In the genomic region with DNA sequence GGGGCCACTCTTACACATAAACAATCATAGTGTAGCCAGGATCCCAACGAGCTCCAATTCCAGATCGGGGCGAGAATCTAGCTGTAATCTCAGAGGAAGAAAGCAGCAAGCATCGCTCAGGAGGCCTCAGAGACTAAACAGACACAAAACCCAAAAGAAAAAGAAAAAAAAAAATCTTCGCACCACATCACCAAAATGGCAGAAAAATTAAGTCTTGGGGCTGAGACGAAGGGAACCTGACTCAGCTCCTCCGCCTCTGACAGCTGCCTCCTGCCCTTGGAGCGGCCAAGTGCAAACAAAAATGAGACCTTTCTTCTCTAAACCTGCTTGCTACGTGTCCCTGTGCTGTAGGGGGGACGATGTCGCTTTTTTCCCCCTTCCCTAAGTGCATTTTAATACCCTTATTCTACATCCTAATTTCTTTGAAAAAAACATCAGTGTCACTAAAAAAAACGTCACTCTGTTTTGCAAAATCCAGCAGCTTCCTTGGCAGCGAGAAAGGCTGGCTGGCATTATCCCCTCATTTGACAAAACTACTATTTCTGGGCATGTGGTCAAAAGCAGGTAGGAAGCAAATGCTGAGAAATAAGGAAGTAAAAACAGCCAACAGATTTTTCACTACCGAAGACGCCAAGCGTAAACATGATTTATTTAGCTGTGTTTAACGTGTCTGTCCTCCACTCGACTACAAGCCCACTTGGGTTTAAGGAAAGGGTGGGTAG, we compare ENCODE assay signal across 11 cellular contexts. TPM values are rescaled to one million over a fixed set of nuclear protein-coding genes. Genes with fewer than 3 reads are reported as not detected.
DNase-seq lines count a peak whose midpoint lies in the region; ATAC-seq and TF ChIP-seq lines count a peak whose summit lies in the region.
"Had no signal": no experiment of that assay in that cellular context is flagged by ENCODE, and none has a peak within 500 bp of the region (broad histone marks: within the 10 kb centered on the region; RNA-seq: fewer than 3 reads in every experiment).

No MANE protein-coding gene starts in this region.

- CTCF ChIA-PET in CD8-positive, alpha-beta T cell (lab: Charles Lee): interaction anchor here (0.6 to 21.1 kb wide), 12 partner anchors 10 to 1068 kb away, joined by 3 to 284 read pairs (median 4); no protein-coding TSS in a partner anchor

- POLR2A ChIA-PET in CD8-positive, alpha-beta T cell (lab: Charles Lee): interaction anchor here (0.7 to 63.2 kb wide), 5 partner anchors 5 to 1105 kb away, joined by 3 to 2179 read pairs (median 6); a partner anchor contains a TSS
- POLR2A ChIA-PET in activated naive CD8-positive, alpha-beta T cell treated with anti-CD3 and anti-CD28 coated beads, Interleukin-2, amount 10 ng/mL, durations not matched to agents 7 days and 5 days (lab: Charles Lee): interaction anchor here (0.7 to 23.5 kb wide), 13 partner anchors 8 to 1055 kb away, joined by 3 to 796 read pairs (median 5); a partner anchor contains a TSS

- peaks cover 26% of the 10 kb centered on the region for H3K36me3 ChIP-seq in CD8-positive, alpha-beta T cell (ENCODE audit: insufficient read depth, low read length)

- DNase-seq in CD8-positive, alpha-beta T cell: peak in 3 of 7 experiments; percentile 55 to 78 (median 67)
- DNase-seq in RPMI8226: peak; percentile 33
- DNase-seq in activated naive CD8-positive, alpha-beta T cell treated with anti-CD3 and anti-CD28 coated beads, Interleukin-2, amount 10 ng/mL, durations not matched to agents 7 days and 5 days: no peak
- no peak for DNase-seq in natural killer cell treated with Interleukin-12 subunit alpha and Interleukin-12 subunit beta and Interleukin-15 and Interleukin-18, amount 100 ng/mL, for 72 hours (ENCODE audit: low spot score)
- no peak for DNase-seq in left ventricle myocardium superior
- DNase-seq in osteocyte (ENCODE audit: extremely low spot score, unreplicated experiment): no peak
- no peak for DNase-seq in DMS 273 treated with DMSO at 0.1 percent for 48 hours (lab: John Stamatoyannopoulos, UW)
- DNase-seq: effector CD8-positive, alpha-beta T cell; naive B cell; NCI-H1105 treated with DMSO at 0.1 percent for 48 hours had no signal

- peaks cover 85% of the 10 kb centered on the region for H3K4me1 ChIP-seq in CD8-positive, alpha-beta T cell (ENCODE audit: insufficient read depth, low read length)

- no peaks in the 10 kb centered on the region for H3K27me3 ChIP-seq in CD8-positive, alpha-beta T cell (ENCODE audit: insufficient read depth, low read length)

- peak overlapping the region; percentile 99 for H3K27ac Mint-ChIP-seq in CD8-positive, alpha-beta T cell
- peak overlapping the region; percentile 95 for H3K27ac Mint-ChIP-seq in activated naive CD8-positive, alpha-beta T cell treated with anti-CD3 and anti-CD28 coated beads, Interleukin-2, amount 10 ng/mL, durations not matched to agents 7 days and 5 days
- peak overlapping the region; percentile 72 to 95 for H3K27ac Mint-ChIP-seq in natural killer cell treated with Interleukin-12 subunit alpha and Interleukin-12 subunit beta and Interleukin-15 and Interleukin-18, amount 100 ng/mL, for 72 hours
- H3K27ac Mint-ChIP-seq in osteocyte (ENCODE audit: unreplicated experiment): no peak overlapping the region

- peaks cover 60% of the 10 kb centered on the region for H3K36me3 Mint-ChIP-seq in CD8-positive, alpha-beta T cell
- H3K36me3 Mint-ChIP-seq in activated naive CD8-positive, alpha-beta T cell treated with anti-CD3 and anti-CD28 coated beads, Interleukin-2, amount 10 ng/mL, durations not matched to agents 7 days and 5 days: peaks cover 24% of the 10 kb centered on the region
- no peaks in the 10 kb centered on the region for H3K36me3 Mint-ChIP-seq in natural killer cell treated with Interleukin-12 subunit alpha and Interleukin-12 subunit beta and Interleukin-15 and Interleukin-18, amount 100 ng/mL, for 72 hours
- H3K36me3 Mint-ChIP-seq in osteocyte (ENCODE audit: unreplicated experiment): no peaks in the 10 kb centered on the region
- H3K36me3 Mint-ChIP-seq: naive B cell had no signal

- peak; percentile 46 for ATAC-seq in CD8-positive, alpha-beta T cell
- ATAC-seq in activated naive CD8-positive, alpha-beta T cell treated with anti-CD3 and anti-CD28 coated beads, Interleukin-2, amount 10 ng/mL, durations not matched to agents 7 days and 5 days (ENCODE audit: low read depth): peak; percentile 8
- ATAC-seq in natural killer cell treated with Interleukin-12 subunit alpha and Interleukin-12 subunit beta and Interleukin-15 and Interleukin-18, amount 100 ng/mL, for 72 hours: no peak
- ATAC-seq in HG03521 (IDR thresholded peaks at IDR 0.05; ENCODE audit: unreplicated experiment): no peak
- ATAC-seq in left ventricle myocardium superior: no peak

- no peaks in the 10 kb centered on the region for H3K27me3 Mint-ChIP-seq in CD8-positive, alpha-beta T cell (ENCODE audit: low read depth)
- no peaks in the 10 kb centered on the region for H3K27me3 Mint-ChIP-seq in activated naive CD8-positive, alpha-beta T cell treated with anti-CD3 and anti-CD28 coated beads, Interleukin-2, amount 10 ng/mL, durations not matched to agents 7 days and 5 days
- H3K27me3 Mint-ChIP-seq in natural killer cell treated with Interleukin-12 subunit alpha and Interleukin-12 subunit beta and Interleukin-15 and Interleukin-18, amount 100 ng/mL, for 72 hours: no peaks in the 10 kb centered on the region
- peaks cover 57% of the 10 kb centered on the region for H3K27me3 Mint-ChIP-seq in osteocyte (ENCODE audit: unreplicated experiment)

- peak overlapping the region; percentile 79 for H3K27ac ChIP-seq in CD8-positive, alpha-beta T cell (ENCODE audit: low read depth, low read length)

- intact Hi-C loops in CD8-positive, alpha-beta T cell (cut with DNase I, micrococcal nuclease): loop anchor here in 1 of 2 experiments (1.0 to 2.0 kb wide), 4 partner anchors 9 to 25 kb away; no protein-coding TSS in a partner anchor
- intact Hi-C loops in left ventricle myocardium superior (cut with micrococcal nuclease): no loop called here

- H3K4me3 ChIP-seq in CD8-positive, alpha-beta T cell (ENCODE audit: low read depth, low read length): peak overlapping the region; percentile 38

- peak overlapping the region; percentile 85 for H3K4me3 Mint-ChIP-seq in CD8-positive, alpha-beta T cell
- H3K4me3 Mint-ChIP-seq in activated naive CD8-positive, alpha-beta T cell treated with anti-CD3 and anti-CD28 coated beads, Interleukin-2, amount 10 ng/mL, durations not matched to agents 7 days and 5 days: peak overlapping the region; percentile 85
- H3K4me3 Mint-ChIP-seq in natural killer cell treated with Interleukin-12 subunit alpha and Interleukin-12 subunit beta and Interleukin-15 and Interleukin-18, amount 100 ng/mL, for 72 hours: peak overlapping the region; percentile 80
- H3K4me3 Mint-ChIP-seq in osteocyte (ENCODE audit: unreplicated experiment): no peak overlapping the region

- TF ChIP-seq CTCF in CD8-positive, alpha-beta T cell (IDR thresholded peaks at IDR 0.05): no peak
- TF ChIP-seq CTCF in osteocyte (IDR thresholded peaks at IDR 0.05): no peak

- peaks cover 88% of the 10 kb centered on the region for H3K4me1 Mint-ChIP-seq in CD8-positive, alpha-beta T cell (ENCODE audit: low read depth)
- peaks cover 78% of the 10 kb centered on the region for H3K4me1 Mint-ChIP-seq in activated naive CD8-positive, alpha-beta T cell treated with anti-CD3 and anti-CD28 coated beads, Interleukin-2, amount 10 ng/mL, durations not matched to agents 7 days and 5 days
- peaks cover 72 to 86% of the 10 kb centered on the region in 2 donors for H3K4me1 Mint-ChIP-seq in natural killer cell treated with Interleukin-12 subunit alpha and Interleukin-12 subunit beta and Interleukin-15 and Interleukin-18, amount 100 ng/mL, for 72 hours (ENCODE audit: low read depth in 2 of 2)
- H3K4me1 Mint-ChIP-seq in osteocyte (ENCODE audit: unreplicated experiment): no peaks in the 10 kb centered on the region

- no peaks in the 10 kb centered on the region for H3K9me3 ChIP-seq in CD8-positive, alpha-beta T cell (ENCODE audit: low read length)

- no peaks in the 10 kb centered on the region for H3K9me3 Mint-ChIP-seq in CD8-positive, alpha-beta T cell
- H3K9me3 Mint-ChIP-seq in activated naive CD8-positive, alpha-beta T cell treated with anti-CD3 and anti-CD28 coated beads, Interleukin-2, amount 10 ng/mL, durations not matched to agents 7 days and 5 days: no peaks in the 10 kb centered on the region
- H3K9me3 Mint-ChIP-seq in natural killer cell treated with Interleukin-12 subunit alpha and Interleukin-12 subunit beta and Interleukin-15 and Interleukin-18, amount 100 ng/mL, for 72 hours: no peaks in the 10 kb centered on the region
- H3K9me3 Mint-ChIP-seq in osteocyte (ENCODE audit: unreplicated experiment): no peaks in the 10 kb centered on the region

RNA-seq across cellular contexts. Expression of a gene that starts 30.5 kb away (rescaled TPM):
- 100 to 1,000 TPM; 273 to 284 TPM for total RNA-seq in CD8-positive, alpha-beta T cell
- 100 to 1,000 TPM in 1 of 2 experiments, 10 to 100 TPM in 1; 99.5 to 104 TPM for total RNA-seq in activated naive CD8-positive, alpha-beta T cell treated with anti-CD3 and anti-CD28 coated beads, Interleukin-2, amount 10 ng/mL, durations not matched to agents 7 days and 5 days
- total RNA-seq in natural killer cell treated with Interleukin-12 subunit alpha and Interleukin-12 subunit beta and Interleukin-15 and Interleukin-18, amount 100 ng/mL, for 72 hours: 10 to 100 TPM; 12.9 to 27.6 TPM
- total RNA-seq in left ventricle myocardium superior: 0.20 TPM
- 0.16 and 0.18 TPM in 2 replicates for total RNA-seq in osteocyte

Comparison
In these comparisons a context has a peak if more than half of its experiments do, and no peak if none do; other contexts are left out.
1. ATAC-seq: peak in CD8-positive, alpha-beta T cell (single experiment) and activated naive CD8-positive, alpha-beta T cell treated with anti-CD3 and anti-CD28 coated beads, Interleukin-2, amount 10 ng/mL, durations not matched to agents 7 days and 5 days (single experiment); none in natural killer cell treated with Interleukin-12 subunit alpha and Interleukin-12 subunit beta and Interleukin-15 and Interleukin-18, amount 100 ng/mL, for 72 hours (0 of 2), HG03521 (single experiment) and left ventricle myocardium superior (single experiment).
2. RNA of a gene that starts 30.5 kb away (total RNA-seq): 273 to 284 TPM in CD8-positive, alpha-beta T cell, 99.5 to 104 TPM in activated naive CD8-positive, alpha-beta T cell treated with anti-CD3 and anti-CD28 coated beads, Interleukin-2, amount 10 ng/mL, durations not matched to agents 7 days and 5 days and 12.9 to 27.6 TPM in natural killer cell treated with Interleukin-12 subunit alpha and Interleukin-12 subunit beta and Interleukin-15 and Interleukin-18, amount 100 ng/mL, for 72 hours; 0.20 TPM in left ventricle myocardium superior (single experiment) and 0.16 to 0.18 TPM in osteocyte; every median in the first group is over 10 times any median in the second.